In the genomic region with DNA sequence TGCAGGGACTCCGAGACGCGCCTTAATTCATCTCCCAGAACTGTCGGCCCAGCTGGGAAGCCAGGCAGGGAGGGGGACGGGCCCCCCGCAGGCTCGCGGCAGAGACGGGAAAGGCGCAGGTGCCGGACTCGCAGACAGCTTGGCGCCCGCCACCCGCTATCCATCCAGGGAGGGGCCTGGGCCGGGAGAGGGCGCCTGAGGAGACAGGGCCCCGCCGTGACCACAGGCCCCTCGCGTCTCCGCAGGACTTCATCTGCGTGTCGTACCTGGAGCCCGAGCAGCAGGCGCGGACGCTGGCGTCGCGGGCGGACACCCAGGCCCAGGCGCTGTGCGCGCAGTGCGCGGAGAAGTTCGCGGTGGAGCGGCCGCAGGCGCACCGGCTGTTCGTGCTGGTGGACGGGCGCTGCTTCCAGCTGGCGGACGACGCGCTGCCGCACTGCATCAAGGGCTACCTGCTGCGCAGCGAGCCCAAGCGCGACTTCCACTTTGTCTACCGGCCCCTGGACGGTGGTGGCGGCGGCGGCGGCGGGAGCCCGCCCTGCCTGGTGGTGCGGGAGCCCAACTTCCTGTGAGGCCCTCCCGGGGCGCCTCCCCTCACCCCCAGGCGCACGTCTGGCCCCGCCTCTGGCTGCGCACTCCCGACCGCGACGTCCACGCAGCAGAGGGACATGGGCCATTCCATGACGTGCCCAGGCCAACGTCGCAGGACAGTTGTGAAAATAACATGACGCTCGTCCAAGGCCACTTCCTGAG, we compare ENCODE assay signal across 9 cellular contexts.
DNase-seq lines count a peak whose midpoint lies in the region; ATAC-seq, FAIRE-seq and TF ChIP-seq lines count a peak whose summit lies in the region.
"Had no signal": no experiment of that assay in that cellular context is flagged by ENCODE, and none has a peak within 500 bp of the region (broad histone marks: within the 10 kb centered on the region; RNA-seq: fewer than 3 reads in every experiment).

No MANE protein-coding gene starts in this region.

- TF ChIP-seq CTCF in foreskin keratinocyte (conservative IDR thresholded peaks at IDR 0.05) (no peak), pancreas (IDR thresholded peaks at IDR 0.05) (no peak)

- ATAC-seq in foreskin keratinocyte, result peak; percentile 34
- peak; percentile 51 to 61 (median 56) for ATAC-seq in pancreas
- no peak for ATAC-seq in GM18519 (IDR thresholded peaks at IDR 0.05; ENCODE audit: low FRiP score, unreplicated experiment)

- DNase-seq in DMS53 (lab: John Stamatoyannopoulos, UW) (peak; percentile 92), NCI-H524 treated with DMSO at 0.1 percent for 48 hours (lab: John Stamatoyannopoulos, UW) (peak; percentile 64), foreskin keratinocyte (peak in 1 of 2 donors; percentile 25), pancreas (peak; percentile 59 to 83 (median 70)), AG08395 (ENCODE audit: low spot score) (no peak), urothelium cell line (ENCODE audit: low spot score) (no peak)
- no peak for DNase-seq in stimulated activated CD4-positive, alpha-beta T cell treated with anti-CD3 and anti-CD28 coated beads, Interleukin-4, amount 100 ng/mL, for 4 hours
- DNase-seq: CD4-positive, CD25-positive, alpha-beta regulatory T cell had no signal

- H3K27me3 ChIP-seq in foreskin keratinocyte (peaks cover 11% of the 10 kb centered on the region), pancreas (no peaks in the 10 kb centered on the region)

- FAIRE-seq in pancreas (lab: Jason Lieb, UNC) (no peak), urothelium cell line (lab: Jason Lieb, UNC) (no peak)

- no peaks in the 10 kb centered on the region for H3K36me3 ChIP-seq in pancreas

- H3K4me1 ChIP-seq in foreskin keratinocyte, result no peaks in the 10 kb centered on the region
- peaks cover 8 to 16% (median 9%) of the 10 kb centered on the region in 3 donors for H3K4me1 ChIP-seq in pancreas

- no peaks in the 10 kb centered on the region for H3K9me3 ChIP-seq in pancreas

- 10 to 16% methylated on average over 73 to 80 of the region's 80 CpGs for WGBS in pancreas, 2 donors

- H3K4me3 ChIP-seq in pancreas, result peak overlapping the region; percentile 31 to 54 (median 37)

- no peak overlapping the region for H3K27ac ChIP-seq in foreskin keratinocyte
- peak overlapping the region; percentile 4 to 71 (median 66) for H3K27ac ChIP-seq in pancreas

- intact Hi-C loops in pancreas (cut with DNase I), result no loop called here

Comparison
In these comparisons a context has a peak if more than half of its experiments do, and no peak if none do; other contexts are left out.
1. DNase-seq: peak in DMS53 (single experiment), NCI-H524 treated with DMSO at 0.1 percent for 48 hours (single experiment) and pancreas (6 of 6); none in AG08395 (single experiment), stimulated activated CD4-positive, alpha-beta T cell treated with anti-CD3 and anti-CD28 coated beads, Interleukin-4, amount 100 ng/mL, for 4 hours (0 of 2) and urothelium cell line (single experiment).